In the genomic region with DNA sequence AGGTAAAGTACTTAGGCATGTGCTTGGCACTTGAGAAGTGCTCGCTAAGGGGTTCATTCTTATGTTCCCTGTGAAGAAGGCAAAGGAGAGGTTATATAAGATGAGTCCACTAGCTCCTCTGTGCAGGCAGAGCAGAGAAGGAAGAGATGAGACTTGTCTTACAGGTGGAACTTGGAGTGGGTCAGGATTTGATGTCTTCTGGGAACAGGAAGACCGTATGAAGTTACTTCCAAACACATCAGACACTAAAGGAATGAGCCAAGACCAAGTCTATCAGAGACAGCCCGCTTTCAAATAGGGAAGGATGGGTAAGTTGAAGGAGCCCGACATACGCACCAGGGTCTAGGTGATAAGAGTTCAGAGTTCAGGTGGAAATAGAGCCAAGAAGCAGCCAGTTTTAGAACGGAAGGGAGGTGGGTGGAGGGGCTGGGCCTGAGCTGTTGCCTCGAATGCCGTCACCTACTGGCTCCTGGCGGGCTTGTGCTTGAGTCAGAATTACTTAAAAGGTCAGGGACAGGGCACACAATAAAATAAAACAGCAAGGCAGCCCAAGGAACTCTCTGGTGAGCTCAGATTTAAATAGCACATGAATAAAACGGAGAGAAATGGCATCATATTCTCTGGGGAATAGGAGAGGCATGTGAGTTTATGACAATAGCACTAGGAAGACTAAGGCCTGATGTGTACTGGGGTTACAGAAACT, we compare ENCODE assay signal across 12 cellular contexts. TPM values are rescaled to one million over a fixed set of nuclear protein-coding genes. Genes with fewer than 3 reads are reported as not detected.
DNase-seq lines count a peak whose midpoint lies in the region; ATAC-seq and TF ChIP-seq lines count a peak whose summit lies in the region.
"Had no signal": no experiment of that assay in that cellular context is flagged by ENCODE, and none has a peak within 500 bp of the region (broad histone marks: within the 10 kb centered on the region; RNA-seq: fewer than 3 reads in every experiment).

No MANE protein-coding gene starts in this region.

- H3K4me1 Mint-ChIP-seq in activated CD8-positive, alpha-beta T cell treated with anti-CD3 and anti-CD28 coated beads, Interleukin-2, amount 10 ng/mL, durations not matched to agents 7 days and 5 days (ENCODE audit: low read depth) = no peaks in the 10 kb centered on the region

- peak overlapping the region; percentile 30; the same call in 1 of the 2 replicates for H3K4me3 ChIP-seq in ACC112 (ENCODE audit: low read depth, low read length)
- H3K4me3 ChIP-seq in choroid plexus epithelial cell (ENCODE audit: low read depth, low read length) = no peak overlapping the region

- DNase-seq in HT1080 (ENCODE audit: low read depth) (peak; percentile 66), choroid plexus epithelial cell (ENCODE audit: low read depth) (peak; percentile 56), kidney tubule cell (ENCODE audit: low spot score) (peak; percentile 56), 8988T (no peak), substantia nigra (lab: John Stamatoyannopoulos, UW) (no peak)
- no peak for DNase-seq in activated CD8-positive, alpha-beta T cell treated with anti-CD3 and anti-CD28 coated beads, Interleukin-2, amount 10 ng/mL, durations not matched to agents 7 days and 5 days
- DNase-seq: NCI-H1417 treated with DMSO at 0.1 percent for 48 hours; stimulated activated naive CD8-positive, alpha-beta T cell treated with anti-CD3 and anti-CD28 coated beads, Interleukin-15, Interleukin-2, amounts not matched to agents 100 U/mL and 50 U/mL, for 24 hours had no signal

- peaks cover 32% of the 10 kb centered on the region for H3K27me3 Mint-ChIP-seq in activated CD8-positive, alpha-beta T cell treated with anti-CD3 and anti-CD28 coated beads, Interleukin-2, amount 10 ng/mL, durations not matched to agents 7 days and 5 days (ENCODE audit: low read depth)

- no peaks in the 10 kb centered on the region for H3K27me3 ChIP-seq in ACC112 (ENCODE audit: insufficient read depth, low read length)

- no peaks in the 10 kb centered on the region for H3K9me3 Mint-ChIP-seq in activated CD8-positive, alpha-beta T cell treated with anti-CD3 and anti-CD28 coated beads, Interleukin-2, amount 10 ng/mL, durations not matched to agents 7 days and 5 days (ENCODE audit: insufficient read depth)
- H3K9me3 Mint-ChIP-seq: T-helper 2 cell treated with Interferon-gamma antibody and Interleukin-4, amounts not matched to agents 5 μg/mL and 100 μg/mL, for 36 hours had no signal

- H3K4me3 Mint-ChIP-seq in activated CD8-positive, alpha-beta T cell treated with anti-CD3 and anti-CD28 coated beads, Interleukin-2, amount 10 ng/mL, durations not matched to agents 7 days and 5 days = no peak overlapping the region
- H3K4me3 Mint-ChIP-seq: T-helper 2 cell treated with Interferon-gamma antibody and Interleukin-4, amounts not matched to agents 5 μg/mL and 100 μg/mL, for 36 hours had no signal

- POLR2A ChIA-PET in activated CD8-positive, alpha-beta T cell treated with anti-CD3 and anti-CD28 coated beads, Interleukin-2, amount 10 ng/mL, durations not matched to agents 7 days and 5 days (lab: Charles Lee) = no interaction called here

- no peaks in the 10 kb centered on the region for H3K36me3 Mint-ChIP-seq in activated CD8-positive, alpha-beta T cell treated with anti-CD3 and anti-CD28 coated beads, Interleukin-2, amount 10 ng/mL, durations not matched to agents 7 days and 5 days (ENCODE audit: low read depth)

- no peaks in the 10 kb centered on the region for H3K79me2 ChIP-seq in ACC112 (ENCODE audit: control insufficient read depth, insufficient read depth, low read length, unreplicated experiment)

- H3K36me3 ChIP-seq in ACC112 (ENCODE audit: insufficient read depth, low read length) = no peaks in the 10 kb centered on the region

- CTCF ChIA-PET in activated CD8-positive, alpha-beta T cell treated with anti-CD3 and anti-CD28 coated beads, Interleukin-2, amount 10 ng/mL, durations not matched to agents 7 days and 5 days (lab: Charles Lee) = no interaction called here

- no peak overlapping the region for H3K27ac Mint-ChIP-seq in activated CD8-positive, alpha-beta T cell treated with anti-CD3 and anti-CD28 coated beads, Interleukin-2, amount 10 ng/mL, durations not matched to agents 7 days and 5 days
- H3K27ac Mint-ChIP-seq: T-helper 2 cell treated with Interferon-gamma antibody and Interleukin-4, amounts not matched to agents 5 μg/mL and 100 μg/mL, for 36 hours had no signal

- peak overlapping the region; percentile 41 for H2AFZ ChIP-seq in ACC112 (ENCODE audit: low read length, unreplicated experiment)

- TF ChIP-seq CTCF in choroid plexus epithelial cell (conservative IDR thresholded peaks at IDR 0.05; ENCODE audit: low read depth, low read length) = no peak

- H3K27ac ChIP-seq in ACC112 (ENCODE audit: low read depth, low read length) = peak overlapping the region; percentile 95
- no peak overlapping the region for H3K27ac ChIP-seq in substantia nigra (ENCODE audit: low read depth, low read length, poor library complexity, severe bottlenecking)

- peaks cover 27% of the 10 kb centered on the region for H3K4me1 ChIP-seq in ACC112 (ENCODE audit: control insufficient read depth, insufficient read depth, low read length, unreplicated experiment)

- ATAC-seq in GM18519 (IDR thresholded peaks at IDR 0.05; ENCODE audit: low FRiP score, unreplicated experiment) = no peak
- no peak for ATAC-seq in activated CD8-positive, alpha-beta T cell treated with anti-CD3 and anti-CD28 coated beads, Interleukin-2, amount 10 ng/mL, durations not matched to agents 7 days and 5 days
- ATAC-seq: stimulated activated naive CD8-positive, alpha-beta T cell treated with anti-CD3 and anti-CD28 coated beads, Interleukin-15, Interleukin-2, amounts not matched to agents 100 U/mL and 50 U/mL, for 24 hours had no signal

RNA-seq across cellular contexts. Expression of a gene that starts 56.1 kb away (rescaled TPM):
- 11.6 and 18.2 TPM in 2 replicates for total RNA-seq in HT1080 (2014; rRNA removed; shearing (Covaris generic))
- 23.3 and 23.7 TPM in 2 replicates for polyA plus RNA-seq in HT1080 (2015; cell fraction: cytosol; rRNA removed)
- 27.8 and 31.7 TPM in 2 replicates for polyA plus RNA-seq in HT1080 (2015; cell fraction: nucleus; rRNA removed)
- 1 to 10 TPM; 6.3 to 6.6 TPM for total RNA-seq in activated CD8-positive, alpha-beta T cell treated with anti-CD3 and anti-CD28 coated beads, Interleukin-2, amount 10 ng/mL, durations not matched to agents 7 days and 5 days
- total RNA-seq: G401 had no signal

Comparison
In these comparisons a context has a peak if more than half of its experiments do, and no peak if none do; other contexts are left out.
1. DNase-seq: peak in HT1080 (single experiment), choroid plexus epithelial cell (single experiment) and kidney tubule cell (single experiment); none in 8988T (single experiment), substantia nigra (0 of 49) and activated CD8-positive, alpha-beta T cell treated with anti-CD3 and anti-CD28 coated beads, Interleukin-2, amount 10 ng/mL, durations not matched to agents 7 days and 5 days (single experiment).